ENCODE assay signal across 1 cellular context in the genomic region with DNA sequence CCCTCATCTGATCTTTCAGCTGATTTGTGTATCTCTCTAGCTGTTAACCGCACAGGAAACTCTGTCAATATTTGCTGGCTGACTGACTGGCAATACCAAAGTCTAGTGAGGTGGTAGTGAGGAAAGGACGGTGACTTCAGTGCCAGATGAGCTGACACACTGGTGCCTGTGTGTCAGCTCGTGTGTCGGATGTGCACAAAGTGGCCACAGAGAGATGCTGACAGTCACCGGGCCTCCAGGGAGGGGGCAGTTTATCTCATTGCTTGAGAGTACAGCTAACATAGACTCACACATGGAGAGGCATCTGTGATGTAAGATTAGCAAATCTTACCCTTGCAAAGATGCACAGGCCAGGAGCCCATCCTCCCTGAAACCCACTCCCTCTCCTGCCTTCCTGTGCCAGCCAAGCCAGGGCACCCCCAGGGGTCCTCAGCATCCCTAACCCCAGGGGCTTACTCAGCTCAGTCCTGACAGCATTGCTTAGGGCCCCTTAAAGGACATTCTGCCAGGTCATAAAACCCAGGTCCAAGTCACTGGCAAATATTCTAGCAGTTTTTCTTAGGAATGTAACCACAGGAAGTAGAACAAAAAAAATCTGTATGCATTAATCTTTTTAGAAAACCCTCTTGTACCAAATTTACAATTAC.
TF ChIP-seq lines count a peak whose summit lies in the region.

No MANE protein-coding gene starts in this region.

TF ChIP-seq in HepG2, 621 proteins besides CTCF, POLR2A, EP300 and RAD21 (continued from another document):
- TF ChIP-seq ZNF572 (CRISPR knock-in tag; IDR thresholded peaks at IDR 0.05): no peak
- no peak for TF ChIP-seq ZNF556 (CRISPR knock-in tag; IDR thresholded peaks at IDR 0.05; ENCODE audit: borderline replicate concordance)
- TF ChIP-seq ZNF317 (CRISPR knock-in tag; IDR thresholded peaks at IDR 0.05): no peak
- no peak for TF ChIP-seq ATM (IDR thresholded peaks at IDR 0.05; ENCODE audit: borderline replicate concordance)
- TF ChIP-seq ZNF777 (CRISPR knock-in tag; IDR thresholded peaks at IDR 0.05): no peak
- TF ChIP-seq, protein P1, sequence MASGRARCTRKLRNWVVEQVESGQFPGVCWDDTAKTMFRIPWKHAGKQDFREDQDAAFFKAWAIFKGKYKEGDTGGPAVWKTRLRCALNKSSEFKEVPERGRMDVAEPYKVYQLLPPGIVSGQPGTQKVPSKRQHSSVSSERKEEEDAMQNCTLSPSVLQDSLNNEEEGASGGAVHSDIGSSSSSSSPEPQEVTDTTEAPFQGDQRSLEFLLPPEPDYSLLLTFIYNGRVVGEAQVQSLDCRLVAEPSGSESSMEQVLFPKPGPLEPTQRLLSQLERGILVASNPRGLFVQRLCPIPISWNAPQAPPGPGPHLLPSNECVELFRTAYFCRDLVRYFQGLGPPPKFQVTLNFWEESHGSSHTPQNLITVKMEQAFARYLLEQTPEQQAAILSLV (CRISPR knock-in tag; IDR thresholded peaks at IDR 0.05; ENCODE audit: borderline replicate concordance): no peak
- TF ChIP-seq PTBP1 (IDR thresholded peaks at IDR 0.05; ENCODE audit: low read depth, low read length, poor library complexity, severe bottlenecking): no peak
- TF ChIP-seq TBX2 (CRISPR knock-in tag; IDR thresholded peaks at IDR 0.05; ENCODE audit: borderline replicate concordance): no peak
- no peak for TF ChIP-seq ZNF563 (CRISPR knock-in tag; IDR thresholded peaks at IDR 0.05)
- TF ChIP-seq MAZ (IDR thresholded peaks at IDR 0.05; ENCODE audit: borderline replicate concordance, low read depth, low read length): no peak
- no peak for TF ChIP-seq MAZ (CRISPR knock-in tag; IDR thresholded peaks at IDR 0.05; ENCODE audit: low read depth)
